In genomic region chr17:72502111-72502939, GRCh38 we compare ENCODE assay signal across 12 cellular contexts.
DNase-seq lines count a peak whose midpoint lies in the region; ATAC-seq, FAIRE-seq and TF ChIP-seq lines count a peak whose summit lies in the region.
"Had no signal": no experiment of that assay in that cellular context is flagged by ENCODE, and none has a peak within 500 bp of the region (broad histone marks: within the 10 kb centered on the region; RNA-seq: fewer than 3 reads in every experiment).

No MANE protein-coding gene starts in this region.

- TF ChIP-seq CTCF in dorsolateral prefrontal cortex (IDR thresholded peaks at IDR 0.05 in 54 of 56, conservative IDR thresholded peaks at IDR 0.05 in 2 of 56; ENCODE audit: low read depth in 1 of 56, partially characterized antibody in 56 of 56) = no peak
- TF ChIP-seq CTCF in HepG2 (CRISPR knock-in tag; IDR thresholded peaks at IDR 0.05) = 0 out of 2 replicates have a peak, but pooled peaks have one; percentile 1
- TF ChIP-seq CTCF in thoracic aorta (IDR thresholded peaks at IDR 0.05) = no peak

- H2AFZ ChIP-seq in HepG2 (ENCODE audit: low read length) = no peak overlapping the region

- H3K27me3 ChIP-seq in dorsolateral prefrontal cortex (peaks cover 0 to 12% (median 0%) of the 10 kb centered on the region in 45 donors), HepG2 (ENCODE audit: control insufficient read depth in 1 of 2, insufficient read depth in 2 of 2, low read length in 2 of 2) (no peaks in the 10 kb centered on the region), thoracic aorta (replicated peaks; ENCODE audit: insufficient read depth) (no peaks in the 10 kb centered on the region)

- POLR2A ChIA-PET in HepG2 (lab: Yijun Ruan, JAX) = interaction anchor here (0.6 to 3.4 kb wide), 28 partner anchors 8 to 821 kb away, joined by 3 to 32 read pairs (median 4); partner anchors contain the start of gene SOX9

- H3K9ac ChIP-seq in HepG2 (ENCODE audit: insufficient read depth, low read depth, low read length) = peak overlapping the region; percentile 77

- TSS peak; percentile 56 for BruUV-seq in HepG2 (replicated peaks; lab: Mats Ljungman, UMichigan)

- H4K20me1 ChIP-seq in HepG2 (ENCODE audit: insufficient read depth, low read length) = 0 out of 2 replicates have a peak, but pooled peaks cover 5% of the 10 kb centered on the region

- TF ChIP-seq EP300 in HepG2 (IDR thresholded peaks at IDR 0.05; ENCODE audit: low read depth in 2 of 2, low read length in 2 of 2) (peak in 1 of 2 experiments; percentile 91; a peak in 2 of 4 replicates), HepG2 (CRISPR knock-in tag; IDR thresholded peaks at IDR 0.05; ENCODE audit: borderline replicate concordance) (peak; percentile 31; the same call in 1 of the 2 replicates)

- H3K4me1 ChIP-seq in HepG2 (ENCODE audit: insufficient read depth, low read length) = peaks cover 54% of the 10 kb centered on the region
- peaks cover 4 to 22% of the 10 kb centered on the region in 2 donors for H3K4me1 ChIP-seq in thoracic aorta (ENCODE audit: control insufficient read depth in 1 of 2, low read depth in 2 of 2)

- no peaks in the 10 kb centered on the region for H3K36me3 ChIP-seq in HepG2 (replicated peaks in 1 of 2; ENCODE audit: control insufficient read depth in 1 of 2, insufficient read depth in 2 of 2, low read length in 2 of 2)
- no peaks in the 10 kb centered on the region for H3K36me3 ChIP-seq in thoracic aorta

- no peak for TF ChIP-seq RAD21 in HepG2 (CRISPR knock-in tag; IDR thresholded peaks at IDR 0.05)

- H3K4me3 ChIP-seq in dorsolateral prefrontal cortex = peak overlapping the region in 26 of 59 donors; percentile 2 to 52 (median 28)
- peak overlapping the region; percentile 60 to 78 (median 60) for H3K4me3 ChIP-seq in HepG2 (replicated peaks in 1 of 3; ENCODE audit: insufficient read depth in 1 of 3, low read depth in 2 of 3, low read length in 3 of 3)
- peak overlapping the region; percentile 51 for H3K4me3 ChIP-seq in thoracic aorta

- no peak for TF ChIP-seq POLR2A in HepG2 (IDR thresholded peaks at IDR 0.05; ENCODE audit: insufficient read depth in 1 of 2, low read depth in 2 of 2, low read length in 2 of 2)

- CTCF ChIA-PET in HepG2 (lab: Yijun Ruan, JAX; ENCODE audit: low intra/inter-chr PET ratio, low total read pairs) = no interaction called here

- 3% methylated on average over 19 of the region's 20 CpGs for WGBS in HepG2 (ENCODE audit: low lambda C conversion rate)

- intact Hi-C loops in dorsolateral prefrontal cortex (cut with DNase I) = no loop called here
- intact Hi-C loops in HepG2 (cut with micrococcal nuclease; ENCODE audit: unreplicated experiment) = loop anchor here (1.0 to 5.0 kb wide), 4 partner anchors 17 to 382 kb away; no protein-coding TSS in a partner anchor

- peak overlapping the region; percentile 99 for H3K4me2 ChIP-seq in HepG2 (ENCODE audit: low read depth, low read length)

- in situ Hi-C loops in HepG2 (cut with HindIII; ENCODE audit: extremely low pct_ligation_motif_present, low pct_unique_long_range_greater_than_20kb) = no loop called here

- ATAC-seq in HepG2 (peak; percentile 86), thoracic aorta (ENCODE audit: insufficient number of reproducible peaks, low FRiP score, low read depth) (no peak), GM21381 (IDR thresholded peaks at IDR 0.05; ENCODE audit: unreplicated experiment) (no peak)

- FAIRE-seq in HepG2 (lab: Jason Lieb, UNC) = peak; percentile 96
- FAIRE-seq: G401.6 had no signal

- no peaks in the 10 kb centered on the region for H3K9me3 ChIP-seq in HepG2 (ENCODE audit: low read length)
- no peaks in the 10 kb centered on the region for H3K9me3 ChIP-seq in thoracic aorta

- peak; percentile 73 for DNase-seq in NCI-H2171 treated with DMSO at 0.1 percent for 48 hours (lab: John Stamatoyannopoulos, UW)
- DNase-seq in dorsolateral prefrontal cortex = peak in 2 of 10 donors; percentile 17 to 19
- DNase-seq in HepG2 (ENCODE audit: low spot score) = peak; percentile 93
- DNase-seq in thoracic aorta (ENCODE audit: low spot score) = no peak
- DNase-seq in activated CD8-positive, alpha-beta memory T cell treated with anti-CD3 and anti-CD28 coated beads for 24 hours = no peak
- DNase-seq in NCI-H146 (lab: John Stamatoyannopoulos, UW) = no peak
- no peak for DNase-seq in NCI-H146 treated with DMSO at 0.1 percent for 48 hours (lab: John Stamatoyannopoulos, UW; ENCODE audit: unreplicated experiment)
- DNase-seq: activated T-cell treated with anti-CD3 and anti-CD28 coated beads, Interleukin-2, amount 50 U/mL, for 24 hours; kidney glomerular epithelial cell; NK-92 treated with Interleukin-12 subunit alpha and Interleukin-12 subunit beta, amount 100 ng/mL, for 24 hours had no signal

- H3K27ac ChIP-seq in dorsolateral prefrontal cortex (peak overlapping the region in 47 of 59 donors; percentile 4 to 84 (median 60)), HepG2 (ENCODE audit: extremely low read length, insufficient read depth, low read length) (peak overlapping the region; percentile 78), thoracic aorta (no peak overlapping the region)

- H3K79me2 ChIP-seq in HepG2 (ENCODE audit: insufficient read depth, low read length) = peaks cover 82% of the 10 kb centered on the region

TF ChIP-seq in HepG2, 621 proteins besides CTCF, POLR2A, EP300 and RAD21 (continues in another document):
- TF ChIP-seq ZBTB1 (CRISPR knock-in tag; IDR thresholded peaks at IDR 0.05; ENCODE audit: borderline replicate concordance) = no peak
- TF ChIP-seq MAFG (CRISPR knock-in tag; IDR thresholded peaks at IDR 0.05) = no peak
- TF ChIP-seq SMAD9 (CRISPR knock-in tag; IDR thresholded peaks at IDR 0.05) = no peak
- TF ChIP-seq AKAP8 (CRISPR knock-in tag; IDR thresholded peaks at IDR 0.05) = no peak
- no peak; the same call in 1 of the 2 replicates for TF ChIP-seq SMAD3 (CRISPR knock-in tag; IDR thresholded peaks at IDR 0.05)
- TF ChIP-seq HMG20A (CRISPR knock-in tag; IDR thresholded peaks at IDR 0.05; ENCODE audit: borderline replicate concordance) = 0 out of 2 replicates have a peak, but pooled peaks have one; percentile 45
- TF ChIP-seq GABPB1 (CRISPR knock-in tag; IDR thresholded peaks at IDR 0.05) = no peak; the same call in 1 of the 2 replicates
- TF ChIP-seq ZNF407 (CRISPR knock-in tag; IDR thresholded peaks at IDR 0.05; ENCODE audit: not compliant biosample characterization) = peak; percentile 25
- TF ChIP-seq SRSF9 (IDR thresholded peaks at IDR 0.05; ENCODE audit: borderline replicate concordance, insufficient read depth, low read depth, low read length, poor library complexity, severe bottlenecking) = no peak
- peak; percentile 67 for TF ChIP-seq MXD3 (CRISPR knock-in tag; IDR thresholded peaks at IDR 0.05)
- TF ChIP-seq ZMYM3 (CRISPR knock-in tag; IDR thresholded peaks at IDR 0.05) = peak; percentile 71; the same call in 1 of the 2 replicates

Comparison
In these comparisons a context has a peak if more than half of its experiments do, and no peak if none do; other contexts are left out.
1. DNase-seq: peak in NCI-H2171 treated with DMSO at 0.1 percent for 48 hours (single experiment) and HepG2 (single experiment); none in thoracic aorta (single experiment), activated CD8-positive, alpha-beta memory T cell treated with anti-CD3 and anti-CD28 coated beads for 24 hours (single experiment), NCI-H146 (single experiment) and NCI-H146 treated with DMSO at 0.1 percent for 48 hours (single experiment).
2. H3K27ac ChIP-seq: peak in dorsolateral prefrontal cortex (47 of 59) and HepG2 (single experiment); none in thoracic aorta (0 of 2).